ENCODE assay signal across 8 cellular contexts in the genomic region with DNA sequence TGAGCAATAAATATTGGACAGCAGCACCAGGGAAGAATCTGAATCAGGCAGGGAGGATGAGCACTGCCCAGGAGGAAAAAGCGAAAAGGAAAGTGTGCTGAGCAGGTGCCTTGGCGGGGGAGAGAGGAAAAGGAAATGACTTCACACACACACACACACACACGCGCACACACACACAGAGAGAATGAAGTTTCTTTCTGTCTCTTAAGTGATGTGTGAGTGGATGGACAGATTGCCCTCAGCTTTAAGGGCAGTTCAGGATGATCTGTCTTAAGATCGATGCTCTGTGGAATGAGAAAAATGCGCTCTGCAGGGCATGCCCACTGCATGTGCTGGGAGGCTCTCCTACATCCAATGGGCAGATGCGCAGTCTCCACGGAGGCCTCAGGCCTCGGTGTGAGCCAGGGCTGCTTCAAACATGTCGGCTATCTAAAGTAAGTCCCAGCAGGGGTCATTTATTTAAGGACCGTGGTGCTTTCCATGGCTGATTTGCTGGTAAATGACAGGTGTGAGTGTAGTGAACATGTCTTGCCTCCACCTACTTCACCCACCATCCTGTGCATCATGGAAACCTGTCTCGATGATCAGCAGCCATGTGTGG. TPM values are rescaled to one million over a fixed set of nuclear protein-coding genes. Genes with fewer than 3 reads are reported as not detected.
A peak's percentile ranks its signal among the peaks of the same experiment; 100 is the strongest.
DNase-seq lines count a peak whose midpoint lies in the region; ATAC-seq and TF ChIP-seq lines count a peak whose summit lies in the region.

No MANE protein-coding gene starts in this region.

- peaks cover 3% of the 10 kb centered on the region; the same call in 1 of the 2 replicates for H3K4me1 ChIP-seq in BE2C
- H3K4me1 ChIP-seq in fibroblast of lung (ENCODE audit: control insufficient read depth, extremely low read depth, insufficient read depth, low read length) = peaks cover 10% of the 10 kb centered on the region

- peak overlapping the region; percentile 92 for H3K27ac ChIP-seq in fibroblast of lung (ENCODE audit: insufficient read depth, low read length)

- peak overlapping the region; percentile 82 for H3K4me2 ChIP-seq in fibroblast of lung (ENCODE audit: extremely low read depth, insufficient read depth, low read length)

- DNase-seq in BE2C (peak; percentile 60), OCI-M1 (lab: John Stamatoyannopoulos, UW) (peak; percentile 89), fibroblast of lung (ENCODE audit: low read depth in 2 of 2) (peak; percentile 70 to 82), myocyte (ENCODE audit: low read depth) (peak; percentile 86)
- DNase-seq in activated T-cell treated with anti-CD3 and anti-CD28 coated beads, Interleukin-2, amount 50 U/mL, for 24 hours = peak; percentile 78
- peak; percentile 55 to 71 for DNase-seq in stimulated activated naive CD8-positive, alpha-beta T cell treated with anti-CD3 and anti-CD28 coated beads, Interleukin-15, amount 100 ng/mL, for 72 hours

- H2AFZ ChIP-seq in fibroblast of lung (ENCODE audit: low read length) = peak overlapping the region; percentile 73

- H3K27me3 Mint-ChIP-seq in activated T-cell treated with anti-CD3 and anti-CD28 coated beads, Interleukin-2, amount 50 U/mL, for 24 hours = no peaks in the 10 kb centered on the region
- H3K27me3 Mint-ChIP-seq in stimulated activated naive CD8-positive, alpha-beta T cell treated with anti-CD3 and anti-CD28 coated beads, Interleukin-15, amount 100 ng/mL, for 72 hours = no peaks in the 10 kb centered on the region

- peak overlapping the region; percentile 99 for H3K27ac Mint-ChIP-seq in activated T-cell treated with anti-CD3 and anti-CD28 coated beads, Interleukin-2, amount 50 U/mL, for 24 hours
- peak overlapping the region; percentile 98 to 99 for H3K27ac Mint-ChIP-seq in stimulated activated naive CD8-positive, alpha-beta T cell treated with anti-CD3 and anti-CD28 coated beads, Interleukin-15, amount 100 ng/mL, for 72 hours

- peaks cover 9% of the 10 kb centered on the region for H3K79me2 ChIP-seq in fibroblast of lung (ENCODE audit: control insufficient read depth, insufficient read depth, low read length)

- H3K27me3 ChIP-seq in BE2C = no peaks in the 10 kb centered on the region
- no peaks in the 10 kb centered on the region for H3K27me3 ChIP-seq in fibroblast of lung (ENCODE audit: control insufficient read depth, insufficient read depth, low read length)

- no peak overlapping the region for H3K9ac ChIP-seq in fibroblast of lung (ENCODE audit: insufficient read depth, low read length)

- H3K36me3 ChIP-seq in BE2C (no peaks in the 10 kb centered on the region), fibroblast of lung (ENCODE audit: control insufficient read depth, insufficient read depth, low read length) (no peaks in the 10 kb centered on the region)

- TF ChIP-seq CTCF in BE2C (IDR thresholded peaks at IDR 0.05; ENCODE audit: low read depth, low read length) = no peak
- no peak for TF ChIP-seq CTCF in fibroblast of lung (conservative IDR thresholded peaks at IDR 0.05 in 1 of 2, IDR thresholded peaks at IDR 0.05 in 1 of 2; ENCODE audit: low read depth in 1 of 2, low read length in 2 of 2)

- no peaks in the 10 kb centered on the region for H3K9me3 Mint-ChIP-seq in activated T-cell treated with anti-CD3 and anti-CD28 coated beads, Interleukin-2, amount 50 U/mL, for 24 hours
- H3K9me3 Mint-ChIP-seq in stimulated activated naive CD8-positive, alpha-beta T cell treated with anti-CD3 and anti-CD28 coated beads, Interleukin-15, amount 100 ng/mL, for 72 hours = no peaks in the 10 kb centered on the region

- peak overlapping the region; percentile 91 for H3K4me3 Mint-ChIP-seq in activated T-cell treated with anti-CD3 and anti-CD28 coated beads, Interleukin-2, amount 50 U/mL, for 24 hours
- peak overlapping the region; percentile 88 to 97 for H3K4me3 Mint-ChIP-seq in stimulated activated naive CD8-positive, alpha-beta T cell treated with anti-CD3 and anti-CD28 coated beads, Interleukin-15, amount 100 ng/mL, for 72 hours

- ATAC-seq in GM19025 (IDR thresholded peaks at IDR 0.05; ENCODE audit: low read depth, unreplicated experiment) = peak; percentile 27
- peak; percentile 30 for ATAC-seq in HG03457 (IDR thresholded peaks at IDR 0.05; ENCODE audit: unreplicated experiment)
- peak; percentile 68 for ATAC-seq in stimulated activated naive CD8-positive, alpha-beta T cell treated with anti-CD3 and anti-CD28 coated beads, Interleukin-15, amount 100 ng/mL, for 72 hours

- H3K4me3 ChIP-seq in BE2C (ENCODE audit: low read depth, low read length) = peak overlapping the region; percentile 63
- peak overlapping the region; percentile 70 to 92 (median 87) for H3K4me3 ChIP-seq in fibroblast of lung (replicated peaks in 1 of 4; ENCODE audit: control extremely low read depth in 1 of 4, insufficient read depth in 1 of 4, low read depth in 3 of 4, low read length in 4 of 4)

- peaks cover 37% of the 10 kb centered on the region for H3K36me3 Mint-ChIP-seq in activated T-cell treated with anti-CD3 and anti-CD28 coated beads, Interleukin-2, amount 50 U/mL, for 24 hours (ENCODE audit: low read depth)

- no peaks in the 10 kb centered on the region for H4K20me1 ChIP-seq in fibroblast of lung (ENCODE audit: control insufficient read depth, extremely low read depth, insufficient read depth, low read length)

- no peaks in the 10 kb centered on the region for H3K9me3 ChIP-seq in BE2C
- no peaks in the 10 kb centered on the region for H3K9me3 ChIP-seq in fibroblast of lung (ENCODE audit: control insufficient read depth, insufficient read depth, low read depth, low read length)

- H3K4me1 Mint-ChIP-seq in activated T-cell treated with anti-CD3 and anti-CD28 coated beads, Interleukin-2, amount 50 U/mL, for 24 hours (ENCODE audit: low read depth) = peaks cover 29% of the 10 kb centered on the region
- H3K4me1 Mint-ChIP-seq in stimulated activated naive CD8-positive, alpha-beta T cell treated with anti-CD3 and anti-CD28 coated beads, Interleukin-15, amount 100 ng/mL, for 72 hours = peaks cover 29% of the 10 kb centered on the region

RNA-seq across cellular contexts. Expression of gene ACBD5, which starts 2.5 kb away (rescaled TPM):
- 23.8 TPM for polyA plus RNA-seq in BE2C (2012; ENCODE audit: insufficient read depth, insufficient read length, low read depth)
- total RNA-seq in fibroblast of lung = 22.3 and 29.6 TPM in 2 replicates
- polyA plus RNA-seq in fibroblast of lung = 16.9 and 21.3 TPM in 2 replicates
- 13.0 and 14.1 TPM in 2 replicates for polyA plus RNA-seq in fibroblast of lung (2012)
- 3.4 and 4.5 TPM in 2 replicates for polyA minus RNA-seq in fibroblast of lung (ENCODE audit: low replicate concordance)
- total RNA-seq in myocyte = 39.9 and 49.5 TPM in 2 replicates
- 17.0 TPM for polyA plus RNA-seq in myocyte (2012)

Comparison
In these comparisons a context has a peak if more than half of its experiments do, and no peak if none do; other contexts are left out.
1. Peak in every context shown above with its lines: DNase-seq, ATAC-seq, H3K4me3 ChIP-seq and H3K27ac ChIP-seq.